Comparison of ENCODE assay signal across 1 cellular context in the genomic region with DNA sequence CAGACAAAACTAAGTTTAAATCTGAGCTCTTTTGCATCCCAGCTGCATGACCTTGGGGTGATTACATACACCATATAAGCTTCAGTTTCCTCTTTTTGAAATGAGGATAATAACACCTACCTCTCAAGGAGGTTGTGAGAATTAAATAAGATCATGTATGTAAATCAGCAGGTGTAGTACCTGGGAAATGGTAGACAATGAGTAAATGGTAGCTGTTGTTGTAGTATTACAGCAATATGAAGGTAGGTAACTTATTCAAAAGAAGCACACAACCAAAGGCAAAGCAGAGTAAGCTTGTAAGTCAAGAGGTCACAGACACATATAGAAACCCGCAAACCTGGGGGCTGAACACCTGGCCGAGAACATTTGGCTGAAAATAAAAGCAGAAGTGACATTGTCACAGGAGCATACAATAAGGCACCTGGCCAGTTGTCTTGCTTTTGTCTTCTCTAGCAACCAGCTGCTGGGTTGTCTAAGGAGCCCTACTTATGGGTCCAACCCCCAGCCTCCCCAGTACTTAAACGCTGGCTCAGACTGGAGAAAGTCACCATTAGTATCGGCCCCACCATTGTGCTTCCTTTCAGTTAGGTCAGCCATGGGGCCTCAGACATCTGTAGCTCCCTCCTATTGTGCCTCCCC.
TF ChIP-seq lines count a peak whose summit lies in the region.

No MANE protein-coding gene starts in this region.

TF ChIP-seq in GM12878, 131 proteins besides CTCF, POLR2A, EP300 and RAD21 (continued from another document and continues in another):
- TF ChIP-seq BCL3 (IDR thresholded peaks at IDR 0.05; ENCODE audit: borderline replicate concordance, insufficient read depth, low read depth, low read length, poor library complexity, severe bottlenecking): peak; percentile 82
- peak; percentile 81 for TF ChIP-seq ZNF217 (IDR thresholded peaks at IDR 0.05)
- TF ChIP-seq POLR2AphosphoS5 (IDR thresholded peaks at IDR 0.05; ENCODE audit: low read length): peak; percentile 77
- peak; percentile 100 for TF ChIP-seq TCF12 (IDR thresholded peaks at IDR 0.05; ENCODE audit: low read depth, low read length)
- no peak for TF ChIP-seq RCOR1 (conservative IDR thresholded peaks at IDR 0.05; ENCODE audit: low read depth, low read length)
- 0 out of 2 replicates have a peak, but pooled peaks have one; percentile 28 for TF ChIP-seq TAF1 (IDR thresholded peaks at IDR 0.05; ENCODE audit: borderline replicate concordance, low read depth, low read length)
- TF ChIP-seq JUNB (IDR thresholded peaks at IDR 0.05): peak; percentile 46
- TF ChIP-seq SMAD1 (IDR thresholded peaks at IDR 0.05; ENCODE audit: low read depth, partially characterized antibody): peak; percentile 22
- peak; percentile 61; the same call in 1 of the 2 replicates for TF ChIP-seq ESRRA (IDR thresholded peaks at IDR 0.05; ENCODE audit: low read length)
- TF ChIP-seq NBN (IDR thresholded peaks at IDR 0.05): peak; percentile 75; the same call in 1 of the 2 replicates
- TF ChIP-seq MTA2 (IDR thresholded peaks at IDR 0.05; ENCODE audit: low read depth): peak; percentile 88
- no peak for TF ChIP-seq RB1 (IDR thresholded peaks at IDR 0.05; ENCODE audit: borderline replicate concordance)
- peak in 1 of 2 experiments; percentile 68; a peak in 2 of 3 replicates for TF ChIP-seq EGR1 (IDR thresholded peaks at IDR 0.05; ENCODE audit: borderline replicate concordance in 1 of 2, low read depth in 2 of 2, low read length in 2 of 2)
- TF ChIP-seq ATF2 (IDR thresholded peaks at IDR 0.05; ENCODE audit: low read length): peak; percentile 92; the same call in 1 of the 2 replicates
- peak; percentile 60 for TF ChIP-seq MXI1 (IDR thresholded peaks at IDR 0.05; ENCODE audit: low read depth, low read length)
- TF ChIP-seq MTA3 (IDR thresholded peaks at IDR 0.05; ENCODE audit: borderline replicate concordance, low read length): peak; percentile 97
- peak; percentile 76 for TF ChIP-seq PML (IDR thresholded peaks at IDR 0.05; ENCODE audit: low read length)
- TF ChIP-seq, protein P1, sequence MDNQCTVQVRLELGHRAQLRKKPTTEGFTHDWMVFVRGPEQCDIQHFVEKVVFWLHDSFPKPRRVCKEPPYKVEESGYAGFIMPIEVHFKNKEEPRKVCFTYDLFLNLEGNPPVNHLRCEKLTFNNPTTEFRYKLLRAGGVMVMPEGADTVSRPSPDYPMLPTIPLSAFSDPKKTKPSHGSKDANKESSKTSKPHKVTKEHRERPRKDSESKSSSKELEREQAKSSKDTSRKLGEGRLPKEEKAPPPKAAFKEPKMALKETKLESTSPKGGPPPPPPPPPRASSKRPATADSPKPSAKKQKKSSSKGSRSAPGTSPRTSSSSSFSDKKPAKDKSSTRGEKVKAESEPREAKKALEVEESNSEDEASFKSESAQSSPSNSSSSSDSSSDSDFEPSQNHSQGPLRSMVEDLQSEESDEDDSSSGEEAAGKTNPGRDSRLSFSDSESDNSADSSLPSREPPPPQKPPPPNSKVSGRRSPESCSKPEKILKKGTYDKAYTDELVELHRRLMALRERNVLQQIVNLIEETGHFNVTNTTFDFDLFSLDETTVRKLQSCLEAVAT (IDR thresholded peaks at IDR 0.05): peak; percentile 61
- TF ChIP-seq MEF2A (IDR thresholded peaks at IDR 0.05; ENCODE audit: insufficient read depth, low read depth, low read length): peak; percentile 94
- peak; percentile 78 to 85 for TF ChIP-seq IKZF2 (IDR thresholded peaks at IDR 0.05)
- TF ChIP-seq CBX5 (IDR thresholded peaks at IDR 0.05; ENCODE audit: low read depth): peak; percentile 99
- TF ChIP-seq RUNX3 (IDR thresholded peaks at IDR 0.05; ENCODE audit: low read length): peak; percentile 97
- peak; percentile 51; the same call in 1 of the 2 replicates for TF ChIP-seq RELB (IDR thresholded peaks at IDR 0.05; ENCODE audit: low read depth)
- TF ChIP-seq TBL1XR1 (IDR thresholded peaks at IDR 0.05; ENCODE audit: low read depth, low read length): peak; percentile 96
- peak; percentile 62 for TF ChIP-seq CHD2 (IDR thresholded peaks at IDR 0.05; ENCODE audit: borderline replicate concordance, low read depth, low read length)
- TF ChIP-seq, protein P2, sequence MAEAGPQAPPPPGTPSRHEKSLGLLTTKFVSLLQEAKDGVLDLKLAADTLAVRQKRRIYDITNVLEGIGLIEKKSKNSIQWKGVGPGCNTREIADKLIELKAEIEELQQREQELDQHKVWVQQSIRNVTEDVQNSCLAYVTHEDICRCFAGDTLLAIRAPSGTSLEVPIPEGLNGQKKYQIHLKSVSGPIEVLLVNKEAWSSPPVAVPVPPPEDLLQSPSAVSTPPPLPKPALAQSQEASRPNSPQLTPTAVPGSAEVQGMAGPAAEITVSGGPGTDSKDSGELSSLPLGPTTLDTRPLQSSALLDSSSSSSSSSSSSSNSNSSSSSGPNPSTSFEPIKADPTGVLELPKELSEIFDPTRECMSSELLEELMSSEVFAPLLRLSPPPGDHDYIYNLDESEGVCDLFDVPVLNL (IDR thresholded peaks at IDR 0.05; ENCODE audit: low read depth, low read length): no peak
- peak; percentile 97 for TF ChIP-seq NFIC (IDR thresholded peaks at IDR 0.05; ENCODE audit: low read depth, low read length)
- TF ChIP-seq, protein P3, sequence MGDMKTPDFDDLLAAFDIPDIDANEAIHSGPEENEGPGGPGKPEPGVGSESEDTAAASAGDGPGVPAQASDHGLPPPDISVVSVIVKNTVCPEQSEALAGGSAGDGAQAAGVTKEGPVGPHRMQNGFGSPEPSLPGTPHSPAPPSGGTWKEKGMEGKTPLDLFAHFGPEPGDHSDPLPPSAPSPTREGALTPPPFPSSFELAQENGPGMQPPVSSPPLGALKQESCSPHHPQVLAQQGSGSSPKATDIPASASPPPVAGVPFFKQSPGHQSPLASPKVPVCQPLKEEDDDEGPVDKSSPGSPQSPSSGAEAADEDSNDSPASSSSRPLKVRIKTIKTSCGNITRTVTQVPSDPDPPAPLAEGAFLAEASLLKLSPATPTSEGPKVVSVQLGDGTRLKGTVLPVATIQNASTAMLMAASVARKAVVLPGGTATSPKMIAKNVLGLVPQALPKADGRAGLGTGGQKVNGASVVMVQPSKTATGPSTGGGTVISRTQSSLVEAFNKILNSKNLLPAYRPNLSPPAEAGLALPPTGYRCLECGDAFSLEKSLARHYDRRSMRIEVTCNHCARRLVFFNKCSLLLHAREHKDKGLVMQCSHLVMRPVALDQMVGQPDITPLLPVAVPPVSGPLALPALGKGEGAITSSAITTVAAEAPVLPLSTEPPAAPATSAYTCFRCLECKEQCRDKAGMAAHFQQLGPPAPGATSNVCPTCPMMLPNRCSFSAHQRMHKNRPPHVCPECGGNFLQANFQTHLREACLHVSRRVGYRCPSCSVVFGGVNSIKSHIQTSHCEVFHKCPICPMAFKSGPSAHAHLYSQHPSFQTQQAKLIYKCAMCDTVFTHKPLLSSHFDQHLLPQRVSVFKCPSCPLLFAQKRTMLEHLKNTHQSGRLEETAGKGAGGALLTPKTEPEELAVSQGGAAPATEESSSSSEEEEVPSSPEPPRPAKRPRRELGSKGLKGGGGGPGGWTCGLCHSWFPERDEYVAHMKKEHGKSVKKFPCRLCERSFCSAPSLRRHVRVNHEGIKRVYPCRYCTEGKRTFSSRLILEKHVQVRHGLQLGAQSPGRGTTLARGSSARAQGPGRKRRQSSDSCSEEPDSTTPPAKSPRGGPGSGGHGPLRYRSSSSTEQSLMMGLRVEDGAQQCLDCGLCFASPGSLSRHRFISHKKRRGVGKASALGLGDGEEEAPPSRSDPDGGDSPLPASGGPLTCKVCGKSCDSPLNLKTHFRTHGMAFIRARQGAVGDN (IDR thresholded peaks at IDR 0.05): 0 out of 2 replicates have a peak, but pooled peaks have one; percentile 54
- TF ChIP-seq SP1 (IDR thresholded peaks at IDR 0.05; ENCODE audit: low read depth, low read length): peak; percentile 48
- 0 out of 2 replicates have a peak, but pooled peaks have one; percentile 16 for TF ChIP-seq ZNF384 (IDR thresholded peaks at IDR 0.05; ENCODE audit: borderline replicate concordance, low read depth, low read length)
- peak; percentile 88 for TF ChIP-seq BCL11A (IDR thresholded peaks at IDR 0.05; ENCODE audit: low read depth, low read length)
- TF ChIP-seq PAX8 (IDR thresholded peaks at IDR 0.05): no peak
- TF ChIP-seq EED (IDR thresholded peaks at IDR 0.05; ENCODE audit: low read depth): peak; percentile 82
- no peak for TF ChIP-seq IRF3 (IDR thresholded peaks at IDR 0.05)
- TF ChIP-seq FOXK2 (IDR thresholded peaks at IDR 0.05): peak; percentile 62; the same call in 1 of the 2 replicates
- no peak for TF ChIP-seq ZNF207 (IDR thresholded peaks at IDR 0.05; ENCODE audit: borderline replicate concordance)
- TF ChIP-seq GATAD2B (conservative IDR thresholded peaks at IDR 0.05; ENCODE audit: low read depth): peak; percentile 70
- peak; percentile 80; the same call in 1 of the 2 replicates for TF ChIP-seq YY1 (IDR thresholded peaks at IDR 0.05; ENCODE audit: low read depth, low read length)
- TF ChIP-seq NR2F1 (conservative IDR thresholded peaks at IDR 0.05): peak; percentile 98
- peak; percentile 15 for TF ChIP-seq E2F8 (IDR thresholded peaks at IDR 0.05; ENCODE audit: low read depth, partially characterized antibody)
- TF ChIP-seq BACH1 (IDR thresholded peaks at IDR 0.05; ENCODE audit: borderline replicate concordance): peak; percentile 59; the same call in 1 of the 2 replicates
- peak; percentile 53 for TF ChIP-seq RAD51 (IDR thresholded peaks at IDR 0.05)
- TF ChIP-seq, protein P4, sequence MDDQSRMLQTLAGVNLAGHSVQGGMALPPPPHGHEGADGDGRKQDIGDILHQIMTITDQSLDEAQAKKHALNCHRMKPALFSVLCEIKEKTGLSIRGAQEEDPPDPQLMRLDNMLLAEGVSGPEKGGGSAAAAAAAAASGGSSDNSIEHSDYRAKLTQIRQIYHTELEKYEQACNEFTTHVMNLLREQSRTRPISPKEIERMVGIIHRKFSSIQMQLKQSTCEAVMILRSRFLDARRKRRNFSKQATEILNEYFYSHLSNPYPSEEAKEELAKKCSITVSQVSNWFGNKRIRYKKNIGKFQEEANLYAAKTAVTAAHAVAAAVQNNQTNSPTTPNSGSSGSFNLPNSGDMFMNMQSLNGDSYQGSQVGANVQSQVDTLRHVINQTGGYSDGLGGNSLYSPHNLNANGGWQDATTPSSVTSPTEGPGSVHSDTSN (IDR thresholded peaks at IDR 0.05; ENCODE audit: insufficient replicate concordance, low read depth, low read length): peak; percentile 38
- peak; percentile 52; the same call in 1 of the 2 replicates for TF ChIP-seq GABPA (IDR thresholded peaks at IDR 0.05; ENCODE audit: low read depth)
- TF ChIP-seq HDAC2 (IDR thresholded peaks at IDR 0.05): no peak
- peak; percentile 70; the same call in 1 of the 3 replicates for TF ChIP-seq POU2F2 (IDR thresholded peaks at IDR 0.05; ENCODE audit: borderline replicate concordance, low read depth, low read length)
- peak; percentile 59; the same call in 1 of the 2 replicates for TF ChIP-seq TARDBP (IDR thresholded peaks at IDR 0.05; ENCODE audit: borderline replicate concordance)
